In genomic region chr15:78149068-78149804, GRCh38 we compare ENCODE assay signal across 8 cellular contexts. TPM values are rescaled to one million over a fixed set of nuclear protein-coding genes. Genes with fewer than 3 reads are reported as not detected.
DNase-seq lines count a peak whose midpoint lies in the region; ATAC-seq and TF ChIP-seq lines count a peak whose summit lies in the region.

Gene IDH3A (plus strand): TSS chr15:78149362. CDS start chr15:78149404, 42 bp downstream.

- POLR2A ChIA-PET in SK-N-SH (lab: Yijun Ruan, JAX), result interaction anchor here (0.9 to 2.2 kb wide), 3 partner anchors 9 to 94 kb away, joined by 3 to 9 read pairs (median 3); partner anchors contain the start of gene CIB2

- H2AFZ ChIP-seq in SK-N-SH (ENCODE audit: low read depth), result peak within 1 kb of the TSS; percentile 86

- H3K4me3 ChIP-seq in GM08714 (ENCODE audit: low read length) (peak within 1 kb of the TSS; percentile 98), SK-N-SH (ENCODE audit: low read depth in 2 of 2, low read length in 1 of 2) (peak within 1 kb of the TSS; percentile 61 to 77)

- no peak for TF ChIP-seq RAD21 in SK-N-SH (IDR thresholded peaks at IDR 0.05; ENCODE audit: low read length)

- no peaks in the 10 kb centered on the region for H3K9me3 ChIP-seq in SK-N-SH

- 1% methylated on average over 13 of the region's 79 CpGs for WGBS in SK-N-SH (ENCODE audit: low lambda C conversion rate)

- H3K36me3 ChIP-seq in SK-N-SH (replicated peaks in 1 of 2; ENCODE audit: control insufficient read depth in 1 of 2, insufficient read depth in 2 of 2, low read length in 1 of 2), result peaks cover 0 to 3% of the 10 kb centered on the region in 2 experiments

- CTCF ChIA-PET in SK-N-SH (lab: Yijun Ruan, JAX), result interaction anchor here (0.6 to 3.2 kb wide), 11 partner anchors 14 to 190 kb away, joined by 3 to 24 read pairs (median 5); partner anchors contain the start of gene CIB2

- no peak for TF ChIP-seq CTCF in SK-N-SH (IDR thresholded peaks at IDR 0.05)

- peak in 1 of 2 experiments; percentile 6; a peak in 1 of 4 replicates for TF ChIP-seq EP300 in SK-N-SH (IDR thresholded peaks at IDR 0.05; ENCODE audit: borderline replicate concordance in 1 of 2, low read depth in 1 of 2, low read length in 1 of 2)

- H3K9ac ChIP-seq in SK-N-SH, result peak within 1 kb of the TSS; percentile 84

- no peaks in the 10 kb centered on the region for H3F3A ChIP-seq in SK-N-SH (replicated peaks; ENCODE audit: insufficient read depth)

- H3K27ac ChIP-seq in SK-N-SH (ENCODE audit: low read depth in 2 of 2, low read length in 1 of 2), result peak within 1 kb of the TSS; percentile 41 to 54

- DNase-seq in NCI-H1092 (lab: John Stamatoyannopoulos, UW), result peak; percentile 93
- peak; percentile 100 for DNase-seq in SK-N-SH
- DNase-seq in activated naive CD4-positive, alpha-beta T cell treated with anti-CD3 and anti-CD28 coated beads, Interleukin-2, amount 50 U/mL, for 16 hours, result peak; percentile 100
- peak; percentile 99 for DNase-seq in germinal center (ENCODE audit: low spot score)
- peak; percentile 72 to 99 (median 97) for DNase-seq in nucleus accumbens (lab: John Stamatoyannopoulos, UW)
- DNase-seq in superior temporal gyrus (ENCODE audit: extremely low spot score), result peak; percentile 99

- peak within 1 kb of the TSS; percentile 97 for H3K4me2 ChIP-seq in SK-N-SH

- no peaks in the 10 kb centered on the region for H3K27me3 ChIP-seq in SK-N-SH (ENCODE audit: insufficient read depth)

- H4K20me1 ChIP-seq in SK-N-SH (ENCODE audit: insufficient read depth), result no peaks in the 10 kb centered on the region

- H3K79me2 ChIP-seq in SK-N-SH (ENCODE audit: insufficient read depth), result peaks cover 52% of the 10 kb centered on the region

- H3K9me2 ChIP-seq in SK-N-SH, result no peaks in the 10 kb centered on the region

- peak; percentile 75 for ATAC-seq in HG02588 (IDR thresholded peaks at IDR 0.05; ENCODE audit: unreplicated experiment)

- H3K4me1 ChIP-seq in SK-N-SH (ENCODE audit: control insufficient read depth in 1 of 2, insufficient read depth in 2 of 2, low read depth in 1 of 2, low read length in 1 of 2), result peaks cover 7 to 12% of the 10 kb centered on the region in 2 experiments

TF ChIP-seq in SK-N-SH, 30 proteins besides CTCF, POLR2A, EP300 and RAD21:
- no peak for TF ChIP-seq USF2 (IDR thresholded peaks at IDR 0.05; ENCODE audit: borderline replicate concordance, low read depth, low read length)
- TF ChIP-seq TCF12 (IDR thresholded peaks at IDR 0.05), result no peak
- TF ChIP-seq NRF1 (IDR thresholded peaks at IDR 0.05; ENCODE audit: low read depth, low read length), result peak; percentile 63
- peak; percentile 15 for TF ChIP-seq CHD2 (IDR thresholded peaks at IDR 0.05; ENCODE audit: low read length, partially characterized antibody)
- peak; percentile 73 for TF ChIP-seq GABPA (IDR thresholded peaks at IDR 0.05; ENCODE audit: low read depth)
- TF ChIP-seq EZH2phosphoT487 (IDR thresholded peaks at IDR 0.05; ENCODE audit: borderline replicate concordance, low read depth), result no peak
- TF ChIP-seq USF1 (IDR thresholded peaks at IDR 0.05; ENCODE audit: borderline replicate concordance, low read depth), result no peak
- TF ChIP-seq TEAD4 (IDR thresholded peaks at IDR 0.05; ENCODE audit: borderline replicate concordance, insufficient read depth), result no peak
- TF ChIP-seq RXRA (IDR thresholded peaks at IDR 0.05; ENCODE audit: borderline replicate concordance, low read depth), result no peak
- TF ChIP-seq ELF1 (IDR thresholded peaks at IDR 0.05), result peak; percentile 88
- TF ChIP-seq MAX (IDR thresholded peaks at IDR 0.05; ENCODE audit: low read depth), result peak; percentile 76; the same call in 1 of the 2 replicates
- no peak for TF ChIP-seq REST (IDR thresholded peaks at IDR 0.05; ENCODE audit: low read depth, low read length)
- no peak for TF ChIP-seq RCOR1 (IDR thresholded peaks at IDR 0.05; ENCODE audit: low read length)
- TF ChIP-seq NFIC (IDR thresholded peaks at IDR 0.05; ENCODE audit: borderline replicate concordance), result peak; percentile 87
- TF ChIP-seq TAF1 (IDR thresholded peaks at IDR 0.05; ENCODE audit: borderline replicate concordance, low read depth, low read length), result peak; percentile 78
- TF ChIP-seq POLR2AphosphoS5 (IDR thresholded peaks at IDR 0.05; ENCODE audit: low read depth, low read length), result peak; percentile 95
- TF ChIP-seq MXI1 (IDR thresholded peaks at IDR 0.05; ENCODE audit: low read depth, low read length), result peak; percentile 93
TF ChIP-seq in SK-N-SH: peak in this region for 9.

RNA-seq across cellular contexts. Expression of gene IDH3A, which starts in this region (rescaled TPM):
- 33.2 and 34.0 TPM in 2 replicates for polyA plus RNA-seq in SK-N-SH (2012; rRNA removed)
- 45.5 and 62.1 TPM in 2 replicates for polyA plus RNA-seq in SK-N-SH (2012; cell fraction: cytosol; rRNA removed)
- polyA plus RNA-seq in SK-N-SH (2012; cell fraction: nucleus; rRNA removed), result 44.1 and 55.4 TPM in 2 replicates

Comparison
In these comparisons a context has a peak if more than half of its experiments do, and no peak if none do; other contexts are left out.
1. Peak in every context shown above with its lines: DNase-seq, ATAC-seq, H3K4me3 ChIP-seq and H3K27ac ChIP-seq.